In the genomic region with DNA sequence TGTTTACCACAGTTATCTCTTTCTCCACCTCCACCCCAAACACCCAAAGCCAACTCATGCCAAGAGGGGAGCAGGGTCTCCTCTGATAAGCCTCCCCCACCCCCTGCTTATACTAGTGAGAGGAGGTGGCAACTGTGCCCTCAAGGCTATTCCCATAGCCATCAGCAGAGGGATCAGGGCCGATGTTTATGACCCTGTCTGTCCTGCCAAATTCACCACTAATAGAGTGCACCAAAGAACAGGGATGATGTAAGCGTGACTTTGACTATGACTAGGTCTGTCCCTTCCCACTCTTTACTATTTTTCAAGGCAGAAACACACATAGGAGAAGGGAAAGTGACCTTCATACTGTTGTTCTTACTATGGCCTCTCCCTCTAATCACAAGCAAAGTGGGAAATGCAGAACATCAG, we compare ENCODE assay signal across 8 cellular contexts.
A peak's percentile ranks its signal among the peaks of the same experiment; 100 is the strongest.
DNase-seq lines count a peak whose midpoint lies in the region; ATAC-seq and TF ChIP-seq lines count a peak whose summit lies in the region.

No MANE protein-coding gene starts in this region.

- H3K4me1 ChIP-seq in fibroblast of lung (ENCODE audit: control insufficient read depth, extremely low read depth, insufficient read depth, low read length) (peaks cover 43% of the 10 kb centered on the region), smooth muscle cell (ENCODE audit: low read depth) (peaks cover 43% of the 10 kb centered on the region)

- H3F3A ChIP-seq in smooth muscle cell (ENCODE audit: low read depth), result peaks cover 38% of the 10 kb centered on the region

- H3K4me2 ChIP-seq in fibroblast of lung (ENCODE audit: extremely low read depth, insufficient read depth, low read length) (peak overlapping the region; percentile 2), smooth muscle cell (peak overlapping the region; percentile 41)

- H3K27me3 ChIP-seq in fibroblast of lung (ENCODE audit: control insufficient read depth, insufficient read depth, low read length) (no peaks in the 10 kb centered on the region), smooth muscle cell (ENCODE audit: low read depth) (no peaks in the 10 kb centered on the region)

- H4K20me1 ChIP-seq in fibroblast of lung (ENCODE audit: control insufficient read depth, extremely low read depth, insufficient read depth, low read length), result no peaks in the 10 kb centered on the region
- H4K20me1 ChIP-seq in smooth muscle cell (ENCODE audit: low read depth), result peaks cover 18% of the 10 kb centered on the region

- H3K27ac ChIP-seq in fibroblast of lung (ENCODE audit: insufficient read depth, low read length), result peak overlapping the region; percentile 56
- H3K27ac ChIP-seq in smooth muscle cell (ENCODE audit: low read depth), result peak overlapping the region; percentile 22

- H3K9ac ChIP-seq in fibroblast of lung (ENCODE audit: insufficient read depth, low read length), result no peak overlapping the region
- peak overlapping the region; percentile 5 for H3K9ac ChIP-seq in smooth muscle cell (ENCODE audit: low read depth)

- peak; percentile 55 to 58 for DNase-seq in SHP77 (lab: John Stamatoyannopoulos, UW)
- DNase-seq in fibroblast of lung (ENCODE audit: low read depth in 2 of 2), result peak; percentile 54 to 62
- no peak for DNase-seq in smooth muscle cell (lab: John Stamatoyannopoulos, UW; ENCODE audit: unreplicated experiment)
- DNase-seq in cerebellum (ENCODE audit: low spot score), result no peak
- no peak for DNase-seq in SKM-1 treated with dmso at 0.1 percent for 144 hours (lab: John Stamatoyannopoulos, UW; ENCODE audit: unreplicated experiment)
- no peak for DNase-seq in DMS79 treated with DMSO at 0.1 percent for 48 hours (lab: John Stamatoyannopoulos, UW)
- DNase-seq in NCI-H128 (lab: John Stamatoyannopoulos, UW; ENCODE audit: unreplicated experiment), result no peak

- no peaks in the 10 kb centered on the region for H3K79me2 ChIP-seq in fibroblast of lung (ENCODE audit: control insufficient read depth, insufficient read depth, low read length)
- no peaks in the 10 kb centered on the region for H3K79me2 ChIP-seq in smooth muscle cell (ENCODE audit: low read depth)

- no peaks in the 10 kb centered on the region for H3K9me3 ChIP-seq in fibroblast of lung (ENCODE audit: control insufficient read depth, insufficient read depth, low read depth, low read length)
- no peaks in the 10 kb centered on the region for H3K9me3 ChIP-seq in smooth muscle cell (replicated peaks; ENCODE audit: low read depth)

- no peak overlapping the region for H3K4me3 ChIP-seq in fibroblast of lung (replicated peaks in 1 of 4; ENCODE audit: control extremely low read depth in 1 of 4, insufficient read depth in 1 of 4, low read depth in 3 of 4, low read length in 4 of 4)
- no peak overlapping the region for H3K4me3 ChIP-seq in smooth muscle cell

- peak; percentile 37 for ATAC-seq in GM19351 (IDR thresholded peaks at IDR 0.05; ENCODE audit: unreplicated experiment)

- H3K36me3 ChIP-seq in fibroblast of lung (ENCODE audit: control insufficient read depth, insufficient read depth, low read length) (no peaks in the 10 kb centered on the region), smooth muscle cell (ENCODE audit: low read depth) (no peaks in the 10 kb centered on the region)

- WGBS in smooth muscle cell (ENCODE audit: low lambda C conversion rate), result 15% methylated on average over 2 of the region's 2 CpGs

- H2AFZ ChIP-seq in fibroblast of lung (ENCODE audit: low read length), result no peak overlapping the region
- H2AFZ ChIP-seq in smooth muscle cell (ENCODE audit: low read depth), result no peak overlapping the region

- peak; percentile 15 to 22 for TF ChIP-seq CTCF in fibroblast of lung (conservative IDR thresholded peaks at IDR 0.05 in 1 of 2, IDR thresholded peaks at IDR 0.05 in 1 of 2; ENCODE audit: low read depth in 1 of 2, low read length in 2 of 2)
- TF ChIP-seq CTCF in smooth muscle cell (IDR thresholded peaks at IDR 0.05; ENCODE audit: borderline replicate concordance, insufficient read depth, poor library complexity, severe bottlenecking), result no peak

Comparison
In these comparisons a context has a peak if more than half of its experiments do, and no peak if none do; other contexts are left out.
1. DNase-seq: peak in SHP77 (2 of 2) and fibroblast of lung (2 of 2); none in smooth muscle cell (single experiment), cerebellum (single experiment), SKM-1 treated with dmso at 0.1 percent for 144 hours (single experiment), DMS79 treated with DMSO at 0.1 percent for 48 hours (single experiment) and NCI-H128 (single experiment).